In the genomic region with DNA sequence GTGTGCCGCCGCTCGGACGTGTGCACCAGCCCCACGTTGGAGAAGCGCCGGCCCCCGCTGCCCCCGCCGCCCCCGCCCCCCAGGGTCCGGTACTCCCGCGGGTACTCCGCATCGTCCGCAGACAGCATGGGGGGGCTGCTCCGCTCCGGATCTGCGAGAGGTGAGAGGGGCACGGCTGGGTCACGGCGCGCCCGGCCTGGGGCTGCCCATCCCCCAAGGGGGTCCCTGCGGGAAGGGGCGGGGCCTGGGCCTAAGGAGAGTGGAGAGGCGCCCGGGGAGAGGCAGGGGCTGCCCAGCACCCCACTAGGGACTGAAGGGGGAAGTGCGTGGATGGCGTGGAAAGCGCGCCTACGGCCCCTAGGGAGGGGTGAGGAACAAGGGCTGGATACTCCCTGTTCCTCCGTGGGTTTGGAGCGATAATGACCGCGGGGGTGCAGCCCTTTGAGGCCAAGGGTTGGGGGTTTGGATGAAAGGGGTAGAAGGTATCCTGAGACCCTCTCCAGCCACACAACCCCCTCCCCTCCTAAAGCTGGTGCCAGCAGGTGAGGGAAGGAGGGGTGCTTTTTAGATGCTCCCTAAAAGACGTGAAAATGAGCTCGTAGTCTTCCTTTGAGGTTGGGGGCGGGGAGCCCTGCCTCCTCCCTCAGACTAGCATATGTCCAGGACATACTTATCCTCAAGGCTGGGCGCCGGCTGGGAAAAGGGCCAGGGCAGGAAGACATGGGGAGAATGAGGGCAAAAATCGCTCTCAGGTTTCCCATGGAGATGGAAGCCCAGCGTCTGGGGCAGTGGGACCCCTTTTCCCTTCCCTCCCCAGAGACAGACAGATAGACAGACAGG, we compare ENCODE assay signal across 1 cellular context.
TF ChIP-seq lines count a peak whose summit lies in the region.

No MANE protein-coding gene starts in this region.

TF ChIP-seq in HCT116, 20 proteins besides CTCF, POLR2A, EP300 and RAD21 (continued from another document):
- TF ChIP-seq, protein P1, sequence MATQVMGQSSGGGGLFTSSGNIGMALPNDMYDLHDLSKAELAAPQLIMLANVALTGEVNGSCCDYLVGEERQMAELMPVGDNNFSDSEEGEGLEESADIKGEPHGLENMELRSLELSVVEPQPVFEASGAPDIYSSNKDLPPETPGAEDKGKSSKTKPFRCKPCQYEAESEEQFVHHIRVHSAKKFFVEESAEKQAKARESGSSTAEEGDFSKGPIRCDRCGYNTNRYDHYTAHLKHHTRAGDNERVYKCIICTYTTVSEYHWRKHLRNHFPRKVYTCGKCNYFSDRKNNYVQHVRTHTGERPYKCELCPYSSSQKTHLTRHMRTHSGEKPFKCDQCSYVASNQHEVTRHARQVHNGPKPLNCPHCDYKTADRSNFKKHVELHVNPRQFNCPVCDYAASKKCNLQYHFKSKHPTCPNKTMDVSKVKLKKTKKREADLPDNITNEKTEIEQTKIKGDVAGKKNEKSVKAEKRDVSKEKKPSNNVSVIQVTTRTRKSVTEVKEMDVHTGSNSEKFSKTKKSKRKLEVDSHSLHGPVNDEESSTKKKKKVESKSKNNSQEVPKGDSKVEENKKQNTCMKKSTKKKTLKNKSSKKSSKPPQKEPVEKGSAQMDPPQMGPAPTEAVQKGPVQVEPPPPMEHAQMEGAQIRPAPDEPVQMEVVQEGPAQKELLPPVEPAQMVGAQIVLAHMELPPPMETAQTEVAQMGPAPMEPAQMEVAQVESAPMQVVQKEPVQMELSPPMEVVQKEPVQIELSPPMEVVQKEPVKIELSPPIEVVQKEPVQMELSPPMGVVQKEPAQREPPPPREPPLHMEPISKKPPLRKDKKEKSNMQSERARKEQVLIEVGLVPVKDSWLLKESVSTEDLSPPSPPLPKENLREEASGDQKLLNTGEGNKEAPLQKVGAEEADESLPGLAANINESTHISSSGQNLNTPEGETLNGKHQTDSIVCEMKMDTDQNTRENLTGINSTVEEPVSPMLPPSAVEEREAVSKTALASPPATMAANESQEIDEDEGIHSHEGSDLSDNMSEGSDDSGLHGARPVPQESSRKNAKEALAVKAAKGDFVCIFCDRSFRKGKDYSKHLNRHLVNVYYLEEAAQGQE (IDR thresholded peaks at IDR 0.05; ENCODE audit: low read depth) = no peak
- no peak for TF ChIP-seq ZNF274 (IDR thresholded peaks at IDR 0.05; ENCODE audit: low read depth, low read length)
- no peak for TF ChIP-seq JUND (IDR thresholded peaks at IDR 0.05)
- TF ChIP-seq, protein P2, sequence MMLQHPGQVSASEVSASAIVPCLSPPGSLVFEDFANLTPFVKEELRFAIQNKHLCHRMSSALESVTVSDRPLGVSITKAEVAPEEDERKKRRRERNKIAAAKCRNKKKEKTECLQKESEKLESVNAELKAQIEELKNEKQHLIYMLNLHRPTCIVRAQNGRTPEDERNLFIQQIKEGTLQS (IDR thresholded peaks at IDR 0.05) = no peak
- no peak for TF ChIP-seq SIN3A (IDR thresholded peaks at IDR 0.05; ENCODE audit: low read depth)
- TF ChIP-seq YY1 (IDR thresholded peaks at IDR 0.05; ENCODE audit: extremely low read depth, insufficient replicate concordance, low read depth, low read length) = no peak
- TF ChIP-seq ELF1 (IDR thresholded peaks at IDR 0.05; ENCODE audit: borderline replicate concordance, low read depth) = no peak
- TF ChIP-seq ZFX (IDR thresholded peaks at IDR 0.05) = no peak
- no peak for TF ChIP-seq EZH2phosphoT487 (IDR thresholded peaks at IDR 0.05; ENCODE audit: borderline replicate concordance)
- TF ChIP-seq EZH2 (IDR thresholded peaks at IDR 0.05) = no peak
- TF ChIP-seq EGR1 (IDR thresholded peaks at IDR 0.05; ENCODE audit: low read depth) = no peak
- no peak for TF ChIP-seq FOSL1 (IDR thresholded peaks at IDR 0.05; ENCODE audit: low read depth)
- TF ChIP-seq POLR2AphosphoS5 (IDR thresholded peaks at IDR 0.05; ENCODE audit: low read depth, low read length) = no peak
- TF ChIP-seq, protein P3, sequence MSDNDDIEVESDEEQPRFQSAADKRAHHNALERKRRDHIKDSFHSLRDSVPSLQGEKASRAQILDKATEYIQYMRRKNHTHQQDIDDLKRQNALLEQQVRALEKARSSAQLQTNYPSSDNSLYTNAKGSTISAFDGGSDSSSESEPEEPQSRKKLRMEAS (IDR thresholded peaks at IDR 0.05) = no peak
- TF ChIP-seq, protein P4, sequence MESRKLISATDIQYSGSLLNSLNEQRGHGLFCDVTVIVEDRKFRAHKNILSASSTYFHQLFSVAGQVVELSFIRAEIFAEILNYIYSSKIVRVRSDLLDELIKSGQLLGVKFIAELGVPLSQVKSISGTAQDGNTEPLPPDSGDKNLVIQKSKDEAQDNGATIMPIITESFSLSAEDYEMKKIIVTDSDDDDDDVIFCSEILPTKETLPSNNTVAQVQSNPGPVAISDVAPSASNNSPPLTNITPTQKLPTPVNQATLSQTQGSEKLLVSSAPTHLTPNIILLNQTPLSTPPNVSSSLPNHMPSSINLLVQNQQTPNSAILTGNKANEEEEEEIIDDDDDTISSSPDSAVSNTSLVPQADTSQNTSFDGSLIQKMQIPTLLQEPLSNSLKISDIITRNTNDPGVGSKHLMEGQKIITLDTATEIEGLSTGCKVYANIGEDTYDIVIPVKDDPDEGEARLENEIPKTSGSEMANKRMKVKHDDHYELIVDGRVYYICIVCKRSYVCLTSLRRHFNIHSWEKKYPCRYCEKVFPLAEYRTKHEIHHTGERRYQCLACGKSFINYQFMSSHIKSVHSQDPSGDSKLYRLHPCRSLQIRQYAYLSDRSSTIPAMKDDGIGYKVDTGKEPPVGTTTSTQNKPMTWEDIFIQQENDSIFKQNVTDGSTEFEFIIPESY (IDR thresholded peaks at IDR 0.05; ENCODE audit: extremely low read depth, insufficient replicate concordance, low read length) = no peak
- TF ChIP-seq CEBPB (IDR thresholded peaks at IDR 0.05; ENCODE audit: low read depth) = no peak
